In genomic region chr17:55219484-55219883, GRCh38 we compare ENCODE assay signal across 5 cellular contexts. TPM values are rescaled to one million over a fixed set of nuclear protein-coding genes. Genes with fewer than 3 reads are reported as not detected.
"Had no signal": no experiment of that assay in that cellular context is flagged by ENCODE, and none has a peak within 500 bp of the region (broad histone marks: within the 10 kb centered on the region; RNA-seq: fewer than 3 reads in every experiment).

No MANE protein-coding gene starts in this region.

- DNase-seq: H9, HCEC 1CT, IMR-90 had no signal

- ATAC-seq: GM23338, K562 had no signal

RNA-seq across cellular contexts. Expression of gene HLF, which starts 45.3 kb away (rescaled TPM):
- polyA plus RNA-seq: GM23338, IMR-90 had no signal
